Comparison of ENCODE assay signal across 12 cellular contexts in genomic region chr7:98423043-98423442, GRCh38. TPM values are rescaled to one million over a fixed set of nuclear protein-coding genes. Genes with fewer than 3 reads are reported as not detected.
A peak's percentile ranks its signal among the peaks of the same experiment; 100 is the strongest.
DNase-seq lines count a peak whose midpoint lies in the region; ATAC-seq and TF ChIP-seq lines count a peak whose summit lies in the region.
"Had no signal": no experiment of that assay in that cellular context is flagged by ENCODE, and none has a peak within 500 bp of the region (broad histone marks: within the 10 kb centered on the region; RNA-seq: fewer than 3 reads in every experiment).

No MANE protein-coding gene starts in this region.

- peaks cover 0 to 3% of the 10 kb centered on the region in 2 donors for H3K4me1 ChIP-seq in ascending aorta
- peaks cover 0 to 4% (median 0%) of the 10 kb centered on the region in 4 donors for H3K4me1 ChIP-seq in tibial artery

- no peak overlapping the region for H3K4me3 Mint-ChIP-seq in mesothelial cell of epicardium
- H3K4me3 Mint-ChIP-seq: activated naive CD4-positive, alpha-beta T cell treated with anti-CD3 and anti-CD28 coated beads, Interleukin-2, amount 50 U/mL, for 24 hours had no signal

- TF ChIP-seq CTCF in brain microvascular endothelial cell (IDR thresholded peaks at IDR 0.05; ENCODE audit: low read depth, low read length, missing control alignments) = no peak
- TF ChIP-seq CTCF in ascending aorta (IDR thresholded peaks at IDR 0.05) = no peak
- TF ChIP-seq CTCF in tibial artery (IDR thresholded peaks at IDR 0.05) = no peak
- no peak for TF ChIP-seq CTCF in mesothelial cell of epicardium (IDR thresholded peaks at IDR 0.05; ENCODE audit: unreplicated experiment)

- no peaks in the 10 kb centered on the region for H3K4me1 Mint-ChIP-seq in mesothelial cell of epicardium
- H3K4me1 Mint-ChIP-seq: activated naive CD4-positive, alpha-beta T cell treated with anti-CD3 and anti-CD28 coated beads, Interleukin-2, amount 50 U/mL, for 24 hours had no signal

- H3K27ac ChIP-seq in brain microvascular endothelial cell (no peak overlapping the region), ascending aorta (no peak overlapping the region), tibial artery (no peak overlapping the region)
- H3K27ac ChIP-seq: neutrophil had no signal

- H3K27me3 Mint-ChIP-seq in mesothelial cell of epicardium (ENCODE audit: low read depth) = peaks cover 5% of the 10 kb centered on the region

- H3K36me3 Mint-ChIP-seq in mesothelial cell of epicardium = no peaks in the 10 kb centered on the region
- H3K36me3 Mint-ChIP-seq: activated naive CD4-positive, alpha-beta T cell treated with anti-CD3 and anti-CD28 coated beads, Interleukin-2, amount 50 U/mL, for 24 hours had no signal

- H3K27ac Mint-ChIP-seq in mesothelial cell of epicardium = no peak overlapping the region
- H3K27ac Mint-ChIP-seq: activated naive CD4-positive, alpha-beta T cell treated with anti-CD3 and anti-CD28 coated beads, Interleukin-2, amount 50 U/mL, for 24 hours had no signal

- no peaks in the 10 kb centered on the region for H3K36me3 ChIP-seq in brain microvascular endothelial cell (replicated peaks)
- H3K36me3 ChIP-seq in ascending aorta = no peaks in the 10 kb centered on the region
- no peaks in the 10 kb centered on the region for H3K36me3 ChIP-seq in tibial artery
- H3K36me3 ChIP-seq: neutrophil had no signal

- H3K27me3 ChIP-seq in brain microvascular endothelial cell (replicated peaks) = no peaks in the 10 kb centered on the region
- no peaks in the 10 kb centered on the region for H3K27me3 ChIP-seq in ascending aorta
- H3K27me3 ChIP-seq in tibial artery = peaks cover 0 to 27% of the 10 kb centered on the region in 2 donors

- in situ Hi-C loops in brain microvascular endothelial cell (cut with HindIII; ENCODE audit: low pct_ligation_motif_present, low sequenced_read_pairs) = no loop called here

- peak; percentile 24 for DNase-seq in AG08396 (ENCODE audit: low spot score)
- peak; percentile 76 for DNase-seq in H4 (ENCODE audit: low spot score)
- DNase-seq in NCI-H69 (lab: John Stamatoyannopoulos, UW) = peak; percentile 73
- DNase-seq in brain microvascular endothelial cell = peak; percentile 43
- no peak for DNase-seq in ascending aorta (ENCODE audit: low spot score in 2 of 2)
- no peak for DNase-seq in tibial artery
- no peak for DNase-seq in mesothelial cell of epicardium (ENCODE audit: low spot score in 2 of 2, unreplicated experiment in 2 of 2)
- DNase-seq: NCI-H226 had no signal

- H3K4me3 ChIP-seq in brain microvascular endothelial cell (ENCODE audit: low read depth, low read length) = no peak overlapping the region
- no peak overlapping the region for H3K4me3 ChIP-seq in ascending aorta
- H3K4me3 ChIP-seq in tibial artery = no peak overlapping the region

- ATAC-seq in GM19467 (IDR thresholded peaks at IDR 0.05; ENCODE audit: unreplicated experiment) = no peak
- ATAC-seq: left lobe of liver had no signal

- H3K9me3 Mint-ChIP-seq in mesothelial cell of epicardium = peaks cover 5% of the 10 kb centered on the region
- H3K9me3 Mint-ChIP-seq: activated naive CD4-positive, alpha-beta T cell treated with anti-CD3 and anti-CD28 coated beads, Interleukin-2, amount 50 U/mL, for 24 hours had no signal

- no peaks in the 10 kb centered on the region for H3K9me3 ChIP-seq in ascending aorta
- no peaks in the 10 kb centered on the region for H3K9me3 ChIP-seq in tibial artery
- H3K9me3 ChIP-seq: neutrophil had no signal

- intact Hi-C loops in ascending aorta (cut with DNase I) = no loop called here
- intact Hi-C loops in tibial artery (cut with DNase I; ENCODE audit: low total_unique reads) = no loop called here

RNA-seq across cellular contexts. Expression of gene BAIAP2L1, which starts 22.2 kb away (rescaled TPM):
- 22.5 and 23.8 TPM in 2 replicates for total RNA-seq in H4 (2014; rRNA removed; shearing (Covaris generic))
- 2.8 TPM for total RNA-seq in ascending aorta
- total RNA-seq in mesothelial cell of epicardium = 27.2 to 31.0 TPM (median 30.0 TPM) in 3 replicates

Comparison
In these comparisons a context has a peak if more than half of its experiments do, and no peak if none do; other contexts are left out.
1. DNase-seq: peak in AG08396 (single experiment), H4 (single experiment), NCI-H69 (single experiment) and brain microvascular endothelial cell (single experiment); none in ascending aorta (0 of 2), tibial artery (0 of 2) and mesothelial cell of epicardium (0 of 2).